1 cellular context compared by ENCODE assay signal in genomic region chr2:145558617-145559350, GRCh38.
TF ChIP-seq lines count a peak whose summit lies in the region.

No MANE protein-coding gene starts in this region.

TF ChIP-seq in K562, 482 proteins besides CTCF, POLR2A, EP300 and RAD21 (continued from another document):
- TF ChIP-seq CHD7 (IDR thresholded peaks at IDR 0.05; ENCODE audit: low read depth, low read length) (no peak), ZNF316 (IDR thresholded peaks at IDR 0.05) (peak; percentile 75), KLF13 (tag; IDR thresholded peaks at IDR 0.05; ENCODE audit: borderline replicate concordance, low read depth) (no peak), MAFG (tag; conservative IDR thresholded peaks at IDR 0.05) (peak; percentile 41; the same call in 1 of the 2 replicates)
